Comparison of ENCODE assay signal across 13 cellular contexts in genomic region chr2:85009019-85009618, GRCh38. TPM values are rescaled to one million over a fixed set of nuclear protein-coding genes. Genes with fewer than 3 reads are reported as not detected.
DNase-seq lines count a peak whose midpoint lies in the region; ATAC-seq lines count a peak whose summit lies in the region.
"Had no signal": no experiment of that assay in that cellular context is flagged by ENCODE, and none has a peak within 500 bp of the region (broad histone marks: within the 10 kb centered on the region; RNA-seq: fewer than 3 reads in every experiment).

No MANE protein-coding gene starts in this region.

- peaks cover 0 to 11% (median 2%) of the 10 kb centered on the region in 3 experiments for H3K36me3 ChIP-seq in naive thymus-derived CD4-positive, alpha-beta T cell (ENCODE audit: control insufficient read depth in 2 of 3, insufficient read depth in 3 of 3, low read length in 3 of 3)

- peak; percentile 44 for ATAC-seq in naive thymus-derived CD4-positive, alpha-beta T cell
- no peak for ATAC-seq in GM18519 (IDR thresholded peaks at IDR 0.05; ENCODE audit: low FRiP score, unreplicated experiment)

- POLR2A ChIA-PET in activated CD4-positive, alpha-beta memory T cell treated with anti-CD3 and anti-CD28 coated beads for 36 hours (lab: Charles Lee): interaction anchor here (1.0 kb wide), 1 partner anchor 83 kb away, joined by 3 read pairs; no protein-coding TSS in a partner anchor
- POLR2A ChIA-PET in naive thymus-derived CD4-positive, alpha-beta T cell (lab: Charles Lee): interaction anchor here (0.6 kb wide), 2 partner anchors 33 to 516 kb away, joined by 3 read pairs; no protein-coding TSS in a partner anchor

- no peaks in the 10 kb centered on the region for H3K27me3 ChIP-seq in naive thymus-derived CD4-positive, alpha-beta T cell (ENCODE audit: control insufficient read depth in 2 of 2, insufficient read depth in 2 of 2, low read length in 2 of 2)
- H3K27me3 ChIP-seq: MG63, upper lobe of left lung had no signal

- peaks cover 46% of the 10 kb centered on the region for H3K4me1 Mint-ChIP-seq in T-helper 2 cell treated with Interferon-gamma antibody and Interleukin-4, amounts not matched to agents 5 μg/mL and 100 μg/mL, for 36 hours (ENCODE audit: low read depth)
- peaks cover 71% of the 10 kb centered on the region for H3K4me1 Mint-ChIP-seq in activated CD4-positive, alpha-beta memory T cell treated with anti-CD3 and anti-CD28 coated beads for 36 hours (ENCODE audit: low read depth)
- H3K4me1 Mint-ChIP-seq in naive thymus-derived CD4-positive, alpha-beta T cell: peaks cover 47 to 78% (median 66%) of the 10 kb centered on the region in 7 donors

- CTCF ChIA-PET in activated CD4-positive, alpha-beta memory T cell treated with anti-CD3 and anti-CD28 coated beads for 36 hours (lab: Charles Lee): interaction anchor here (1.0 to 2.3 kb wide), 2 partner anchors 9 to 83 kb away, joined by 3 to 9 read pairs; no protein-coding TSS in a partner anchor
- CTCF ChIA-PET in naive thymus-derived CD4-positive, alpha-beta T cell (lab: Charles Lee): no interaction called here

- no peak overlapping the region for H3K4me3 Mint-ChIP-seq in T-helper 2 cell treated with Interferon-gamma antibody and Interleukin-4, amounts not matched to agents 5 μg/mL and 100 μg/mL, for 36 hours
- no peak overlapping the region for H3K4me3 Mint-ChIP-seq in activated CD4-positive, alpha-beta memory T cell treated with anti-CD3 and anti-CD28 coated beads for 36 hours
- H3K4me3 Mint-ChIP-seq in naive thymus-derived CD4-positive, alpha-beta T cell: peak overlapping the region in 5 of 10 donors; percentile 5 to 53 (median 20)

- H3K27me3 Mint-ChIP-seq in T-helper 2 cell treated with Interferon-gamma antibody and Interleukin-4, amounts not matched to agents 5 μg/mL and 100 μg/mL, for 36 hours (ENCODE audit: low read depth): no peaks in the 10 kb centered on the region
- no peaks in the 10 kb centered on the region for H3K27me3 Mint-ChIP-seq in activated CD4-positive, alpha-beta memory T cell treated with anti-CD3 and anti-CD28 coated beads for 36 hours
- H3K27me3 Mint-ChIP-seq in naive thymus-derived CD4-positive, alpha-beta T cell: no peaks in the 10 kb centered on the region

- in situ Hi-C loops in KBM-7 (cut with MboI; ENCODE audit: low pct_unique_long_range_greater_than_20kb, low sequenced_read_pairs): no loop called here

- H3K9me3 ChIP-seq in naive thymus-derived CD4-positive, alpha-beta T cell (ENCODE audit: control insufficient read depth in 2 of 3, low read length in 3 of 3): no peaks in the 10 kb centered on the region
- H3K9me3 ChIP-seq: MG63, upper lobe of left lung had no signal

- intact Hi-C loops in activated CD4-positive, alpha-beta memory T cell treated with anti-CD3 and anti-CD28 coated beads for 36 hours (cut with micrococcal nuclease): no loop called here
- intact Hi-C loops in naive thymus-derived CD4-positive, alpha-beta T cell (cut with micrococcal nuclease): no loop called here

- peaks cover 3 to 25% of the 10 kb centered on the region in 2 donors for H3K4me1 ChIP-seq in naive thymus-derived CD4-positive, alpha-beta T cell (ENCODE audit: control insufficient read depth in 2 of 2, insufficient read depth in 2 of 2, low read length in 2 of 2)
- H3K4me1 ChIP-seq: parathyroid adenoma had no signal

- H3K4me3 ChIP-seq in naive thymus-derived CD4-positive, alpha-beta T cell (ENCODE audit: low read length): no peak overlapping the region
- H3K4me3 ChIP-seq: MG63, upper lobe of left lung had no signal

- peaks cover 40% of the 10 kb centered on the region for H3K36me3 Mint-ChIP-seq in T-helper 2 cell treated with Interferon-gamma antibody and Interleukin-4, amounts not matched to agents 5 μg/mL and 100 μg/mL, for 36 hours (ENCODE audit: low read depth)
- H3K36me3 Mint-ChIP-seq in activated CD4-positive, alpha-beta memory T cell treated with anti-CD3 and anti-CD28 coated beads for 36 hours: peaks cover 34% of the 10 kb centered on the region
- H3K36me3 Mint-ChIP-seq in naive thymus-derived CD4-positive, alpha-beta T cell: peaks cover 4 to 32% (median 25%) of the 10 kb centered on the region in 5 donors

- no peak overlapping the region for H3K27ac ChIP-seq in naive thymus-derived CD4-positive, alpha-beta T cell (ENCODE audit: low read depth, low read length)
- H3K27ac ChIP-seq: parathyroid adenoma, upper lobe of left lung had no signal

- no peaks in the 10 kb centered on the region for H3K9me3 Mint-ChIP-seq in T-helper 2 cell treated with Interferon-gamma antibody and Interleukin-4, amounts not matched to agents 5 μg/mL and 100 μg/mL, for 36 hours
- peaks cover 10% of the 10 kb centered on the region for H3K9me3 Mint-ChIP-seq in activated CD4-positive, alpha-beta memory T cell treated with anti-CD3 and anti-CD28 coated beads for 36 hours
- H3K9me3 Mint-ChIP-seq in naive thymus-derived CD4-positive, alpha-beta T cell: peaks cover 0 to 6% (median 0%) of the 10 kb centered on the region in 11 donors

- peak overlapping the region; percentile 47 for H3K27ac Mint-ChIP-seq in T-helper 2 cell treated with Interferon-gamma antibody and Interleukin-4, amounts not matched to agents 5 μg/mL and 100 μg/mL, for 36 hours
- H3K27ac Mint-ChIP-seq in activated CD4-positive, alpha-beta memory T cell treated with anti-CD3 and anti-CD28 coated beads for 36 hours: peak overlapping the region; percentile 83
- H3K27ac Mint-ChIP-seq in naive thymus-derived CD4-positive, alpha-beta T cell: peak overlapping the region in 8 of 9 donors; percentile 7 to 86 (median 71)

- no peak for DNase-seq in T-helper 2 cell treated with Interferon-gamma antibody and Interleukin-4, amounts not matched to agents 5 μg/mL and 100 μg/mL, for 36 hours (ENCODE audit: low spot score)
- DNase-seq in T-helper 2 cell: no peak
- DNase-seq in KBM-7: peak; percentile 90
- DNase-seq in activated CD4-positive, alpha-beta memory T cell treated with anti-CD3 and anti-CD28 coated beads for 36 hours: no peak
- no peak for DNase-seq in naive thymus-derived CD4-positive, alpha-beta T cell
- no peak for DNase-seq in NCI-H146 treated with DMSO at 0.1 percent for 48 hours (lab: John Stamatoyannopoulos, UW; ENCODE audit: unreplicated experiment)
- no peak for DNase-seq in AG08395 (ENCODE audit: low spot score)
- DNase-seq: activated CD4-positive, CD25-positive, alpha-beta regulatory T cell treated with anti-CD3 and anti-CD28 coated beads, Interleukin-2, amount 50 U/mL, for 72 hours; kidney; MG63 had no signal

RNA-seq across cellular contexts. Expression of gene KCMF1, which starts 38.2 kb away (rescaled TPM):
- total RNA-seq in activated CD4-positive, alpha-beta memory T cell treated with anti-CD3 and anti-CD28 coated beads for 36 hours: 10 to 100 TPM; 90.5 to 94.1 TPM
- total RNA-seq in naive thymus-derived CD4-positive, alpha-beta T cell: 10 to 100 TPM; 57.7 to 81.3 (median 60.8) TPM
- 10 to 100 TPM; 15.6 to 20.2 TPM for polyA plus RNA-seq in naive thymus-derived CD4-positive, alpha-beta T cell
